ENCODE assay signal across 7 cellular contexts in genomic region chr1:52602328-52603300, GRCh38. TPM values are rescaled to one million over a fixed set of nuclear protein-coding genes. Genes with fewer than 3 reads are reported as not detected.
A peak's percentile ranks its signal among the peaks of the same experiment; 100 is the strongest.
DNase-seq lines count a peak whose midpoint lies in the region; ATAC-seq and TF ChIP-seq lines count a peak whose summit lies in the region.

Gene GPX7 (plus strand): TSS chr1:52602371. CDS start chr1:52602410, 39 bp downstream.

- peak within 1 kb of the TSS; percentile 94 for H3K27ac Mint-ChIP-seq in activated naive CD8-positive, alpha-beta T cell treated with anti-CD3 and anti-CD28 coated beads for 36 hours

- H3K9me3 Mint-ChIP-seq in activated naive CD8-positive, alpha-beta T cell treated with anti-CD3 and anti-CD28 coated beads for 36 hours: no peaks in the 10 kb centered on the region

- H3K4me3 ChIP-seq in SJCRH30 (peak within 1 kb of the TSS; percentile 52), heart right ventricle (peak within 1 kb of the TSS; percentile 44 to 69 (median 60)), thyroid gland (replicated peaks in 1 of 3) (peak within 1 kb of the TSS; percentile 29 to 56 (median 38))

- peak; percentile 37 for ATAC-seq in GM19463 (IDR thresholded peaks at IDR 0.05; ENCODE audit: unreplicated experiment)
- peak; percentile 57 to 83 (median 71) for ATAC-seq in heart right ventricle

- peaks cover 5% of the 10 kb centered on the region for H3K4me1 ChIP-seq in SJCRH30
- H3K4me1 ChIP-seq in heart right ventricle: peaks cover 3 to 42% (median 27%) of the 10 kb centered on the region in 9 donors
- peaks cover 38 to 73% of the 10 kb centered on the region in 2 donors for H3K4me1 ChIP-seq in thyroid gland

- intact Hi-C loops in heart right ventricle (cut with DNase I) (loop anchor here in 5 of 10 donors (2.0 to 5.0 kb wide), 2 partner anchors 50 kb away; partner anchors contain the start of gene TUT4 (in 5 of the 5)), posterior cingulate gyrus (cut with DNase I) (loop anchor here (2.0 kb wide), 1 partner anchor 50 kb away; the partner anchor contains the start of gene TUT4), thyroid gland (cut with DNase I) (no loop called here)

- H3K4me1 Mint-ChIP-seq in activated naive CD8-positive, alpha-beta T cell treated with anti-CD3 and anti-CD28 coated beads for 36 hours: peaks cover 32% of the 10 kb centered on the region

- H3K9me3 ChIP-seq in SJCRH30 (replicated peaks) (no peaks in the 10 kb centered on the region), heart right ventricle (no peaks in the 10 kb centered on the region), thyroid gland (no peaks in the 10 kb centered on the region)

- no peak for TF ChIP-seq CTCF in heart right ventricle (IDR thresholded peaks at IDR 0.05)
- no peak for TF ChIP-seq CTCF in thyroid gland (IDR thresholded peaks at IDR 0.05)

- H3K4me3 Mint-ChIP-seq in activated naive CD8-positive, alpha-beta T cell treated with anti-CD3 and anti-CD28 coated beads for 36 hours: peak within 1 kb of the TSS; percentile 90

- 0 out of 2 replicates have a peak, but pooled peaks cover 2% of the 10 kb centered on the region for H3K36me3 ChIP-seq in SJCRH30
- peaks cover 0 to 19% (median 10%) of the 10 kb centered on the region in 9 donors for H3K36me3 ChIP-seq in heart right ventricle
- no peaks in the 10 kb centered on the region for H3K36me3 ChIP-seq in thyroid gland

- WGBS in heart right ventricle, 2 donors: 5 to 6% methylated on average over 70 to 90 of the region's 90 CpGs
- WGBS in thyroid gland, 2 donors: 22 to 37% methylated on average over 15 to 17 of the region's 90 CpGs

- H3K27me3 Mint-ChIP-seq in activated naive CD8-positive, alpha-beta T cell treated with anti-CD3 and anti-CD28 coated beads for 36 hours: no peaks in the 10 kb centered on the region

- H3K27ac ChIP-seq in SJCRH30: no peak within 1 kb of the TSS; the same call in 1 of the 2 replicates
- peak within 1 kb of the TSS; percentile 70 to 92 (median 84) for H3K27ac ChIP-seq in heart right ventricle
- peak within 1 kb of the TSS; percentile 75 to 89 (median 83) for H3K27ac ChIP-seq in thyroid gland

- DNase-seq in SJCRH30: peak in 1 of 2 experiments; percentile 11
- DNase-seq in activated naive CD8-positive, alpha-beta T cell treated with anti-CD3 and anti-CD28 coated beads for 36 hours: peak; percentile 66
- peak; percentile 39 to 49 for DNase-seq in heart right ventricle
- peak; percentile 21 to 90 (median 52) for DNase-seq in posterior cingulate gyrus
- peak; percentile 42 to 55 for DNase-seq in thyroid gland
- DNase-seq in middle frontal gyrus (ENCODE audit: extremely low spot score, low spot score): no peak

- TF ChIP-seq POLR2A in thyroid gland (IDR thresholded peaks at IDR 0.05): peak in 1 of 2 donors; percentile 58

- H3K36me3 Mint-ChIP-seq in activated naive CD8-positive, alpha-beta T cell treated with anti-CD3 and anti-CD28 coated beads for 36 hours: peaks cover 25% of the 10 kb centered on the region

- no peaks in the 10 kb centered on the region; the same call in 1 of the 2 replicates for H3K27me3 ChIP-seq in SJCRH30
- no peaks in the 10 kb centered on the region for H3K27me3 ChIP-seq in heart right ventricle
- H3K27me3 ChIP-seq in thyroid gland: no peaks in the 10 kb centered on the region

RNA-seq across cellular contexts. Expression of gene GPX7, which starts in this region (rescaled TPM):
- 10.6 and 13.4 TPM in 2 replicates for total RNA-seq in SJCRH30 (2014; rRNA removed; shearing (Covaris generic))
- total RNA-seq in activated naive CD8-positive, alpha-beta T cell treated with anti-CD3 and anti-CD28 coated beads for 36 hours: 10 to 100 TPM; 29.4 to 31.1 TPM
- total RNA-seq in heart right ventricle: 10 to 100 TPM in 1 of 10 donors, 1 to 10 TPM in 9; 3.3 to 14.6 (median 6.5) TPM
- 10 to 100 TPM in 1 of 2 donors, 1 to 10 TPM in 1; 7.5 to 22.9 TPM for polyA plus RNA-seq in heart right ventricle
- 10 to 100 TPM; 15.7 to 77.9 (median 32.1) TPM for total RNA-seq in thyroid gland
